Comparison of ENCODE assay signal across 1 cellular context in genomic region chr4:73841243-73841925, GRCh38.
TF ChIP-seq lines count a peak whose summit lies in the region.

No MANE protein-coding gene starts in this region.

TF ChIP-seq in endothelial cell of umbilical vein, 7 proteins besides CTCF, POLR2A, EP300 and RAD21:
- no peak for TF ChIP-seq MYC (IDR thresholded peaks at IDR 0.05; ENCODE audit: low read depth, low read length)
- TF ChIP-seq FOS (IDR thresholded peaks at IDR 0.05; ENCODE audit: borderline replicate concordance, insufficient read depth, low read length), result peak; percentile 15
- no peak for TF ChIP-seq JUN (IDR thresholded peaks at IDR 0.05; ENCODE audit: borderline replicate concordance, insufficient read depth, insufficient read length, low read depth)
- peak; percentile 34 for TF ChIP-seq GATA2 (IDR thresholded peaks at IDR 0.05; ENCODE audit: insufficient read depth, insufficient read length, low read depth, low read length)
